Comparison of ENCODE assay signal across 25 cellular contexts in genomic region chr4:36004231-36004851, GRCh38.
DNase-seq lines count a peak whose midpoint lies in the region; ATAC-seq, FAIRE-seq and TF ChIP-seq lines count a peak whose summit lies in the region.
"Had no signal": no experiment of that assay in that cellular context is flagged by ENCODE, and none has a peak within 500 bp of the region (broad histone marks: within the 10 kb centered on the region; RNA-seq: fewer than 3 reads in every experiment).

No MANE protein-coding gene starts in this region.

- H3K9me1 ChIP-seq in endothelial cell of umbilical vein (replicated peaks; ENCODE audit: control insufficient read depth, extremely low read depth, insufficient read depth, low read length) = no peaks in the 10 kb centered on the region

- no peak overlapping the region for H2AFZ ChIP-seq in endothelial cell of umbilical vein (ENCODE audit: low read depth, low read length)

- FAIRE-seq in RCC 7860 (lab: Jason Lieb, UNC) (peak; percentile 67), endothelial cell of umbilical vein (lab: Jason Lieb, UNC) (peak; percentile 44)
- FAIRE-seq: GM12891 had no signal

- H3K36me3 ChIP-seq in endothelial cell of umbilical vein (ENCODE audit: control insufficient read depth in 2 of 2, extremely low read depth in 1 of 2, insufficient read depth in 2 of 2, low read length in 2 of 2) = no peaks in the 10 kb centered on the region
- H3K36me3 ChIP-seq: HAP-1 had no signal

- no peaks in the 10 kb centered on the region for H3K9me3 ChIP-seq in endothelial cell of umbilical vein (replicated peaks; ENCODE audit: control insufficient read depth, insufficient read depth, low read length)
- H3K9me3 ChIP-seq: Caco-2, HAP-1 had no signal

- no peaks in the 10 kb centered on the region for H3K9me3 Mint-ChIP-seq in endothelial cell (ENCODE audit: unreplicated experiment)

- no peak overlapping the region for H3K9ac ChIP-seq in endothelial cell of umbilical vein (replicated peaks; ENCODE audit: extremely low read depth, insufficient read depth, low read length)

- ATAC-seq in HG02938 (IDR thresholded peaks at IDR 0.05; ENCODE audit: unreplicated experiment) = no peak
- ATAC-seq: Panc1 had no signal

- DNase-seq in RCC 7860 (ENCODE audit: low spot score) (no peak), endothelial cell of umbilical vein (ENCODE audit: low read depth, low spot score) (no peak), putamen (ENCODE audit: low spot score) (peak; percentile 75), endothelial cell (ENCODE audit: low spot score) (no peak), NCI-H2081 treated with DMSO at 0.1 percent for 48 hours (lab: John Stamatoyannopoulos, UW) (no peak), GM03348 (ENCODE audit: low spot score) (no peak)
- DNase-seq: C1 segment of cervical spinal cord; Caco-2; CD4-positive, alpha-beta memory T cell; GDM1; GOT3; HFFc6; NCI-H1048; NCI-H1417 treated with DMSO at 0.1 percent for 48 hours; NCI-H187; NCI-H446; NCI-H524 treated with DMSO at 0.1 percent for 48 hours; NCI-H774; SIG-M5 had no signal

- H3K4me2 ChIP-seq in endothelial cell of umbilical vein (ENCODE audit: insufficient read depth, low read length) = no peak overlapping the region

- no peak overlapping the region for H3K4me3 ChIP-seq in endothelial cell of umbilical vein (replicated peaks in 1 of 3; ENCODE audit: insufficient read depth in 1 of 3, low read depth in 1 of 3, low read length in 3 of 3)
- H3K4me3 ChIP-seq: HAP-1, SK-N-MC had no signal

- no peaks in the 10 kb centered on the region for H3K79me2 ChIP-seq in endothelial cell of umbilical vein (ENCODE audit: control insufficient read depth, insufficient read depth, low read length)

- intact Hi-C loops in endothelial cell of umbilical vein (cut with micrococcal nuclease) = no loop called here

- no peak overlapping the region for H3K4me3 Mint-ChIP-seq in endothelial cell (ENCODE audit: unreplicated experiment)
- H3K4me3 Mint-ChIP-seq: CD4-positive, alpha-beta memory T cell; HFFc6; IgD-negative memory B cell had no signal

- no peak overlapping the region for H3K27ac ChIP-seq in endothelial cell of umbilical vein (ENCODE audit: insufficient read depth, low read depth, low read length)
- H3K27ac ChIP-seq: SK-N-MC had no signal

- CTCF ChIA-PET in endothelial cell of umbilical vein (lab: Charles Lee) = no interaction called here

- BruUV-seq in endothelial cell of umbilical vein (replicated peaks; lab: Mats Ljungman, UMichigan) = no TSS peak

- H3K27me3 Mint-ChIP-seq in endothelial cell (ENCODE audit: unreplicated experiment) = no peaks in the 10 kb centered on the region
- H3K27me3 Mint-ChIP-seq: CD4-positive, alpha-beta memory T cell; IgD-negative memory B cell had no signal

- H3K27ac Mint-ChIP-seq in endothelial cell (ENCODE audit: unreplicated experiment) = no peak overlapping the region
- H3K27ac Mint-ChIP-seq: CD4-positive, alpha-beta memory T cell; HFFc6; IgD-negative memory B cell had no signal

- POLR2A ChIA-PET in endothelial cell of umbilical vein (lab: Charles Lee) = no interaction called here

- H4K20me1 ChIP-seq in endothelial cell of umbilical vein (replicated peaks; ENCODE audit: control insufficient read depth, extremely low read depth, insufficient read depth, low read length) = no peaks in the 10 kb centered on the region

- dilution Hi-C loops in endothelial cell of umbilical vein (cut with MboI; ENCODE audit: extremely low pct_ligation_motif_present, low sequenced_read_pairs) = no loop called here

- no peaks in the 10 kb centered on the region for H3K36me3 Mint-ChIP-seq in endothelial cell (ENCODE audit: low read depth, unreplicated experiment)

- no peaks in the 10 kb centered on the region for H3K27me3 ChIP-seq in endothelial cell of umbilical vein (ENCODE audit: control insufficient read depth in 2 of 2, insufficient read depth in 2 of 2, low read length in 2 of 2)

- TF ChIP-seq CTCF in endothelial cell of umbilical vein (IDR thresholded peaks at IDR 0.05; ENCODE audit: extremely low read depth in 1 of 2, insufficient read depth in 1 of 2, low read depth in 1 of 2, low read length in 2 of 2) = no peak
- no peak for TF ChIP-seq CTCF in endothelial cell (IDR thresholded peaks at IDR 0.05; ENCODE audit: unreplicated experiment)

- H3K4me1 Mint-ChIP-seq in endothelial cell (ENCODE audit: unreplicated experiment) = no peaks in the 10 kb centered on the region
- H3K4me1 Mint-ChIP-seq: CD4-positive, alpha-beta memory T cell; IgD-negative memory B cell had no signal

- no peak for TF ChIP-seq POLR2A in endothelial cell of umbilical vein (IDR thresholded peaks at IDR 0.05; ENCODE audit: low read depth, low read length)

- no peaks in the 10 kb centered on the region for H3K4me1 ChIP-seq in endothelial cell of umbilical vein (ENCODE audit: control insufficient read depth, extremely low read depth, insufficient read depth, low read length)
- H3K4me1 ChIP-seq: Caco-2 had no signal

TF ChIP-seq in endothelial cell of umbilical vein, 7 proteins besides CTCF, POLR2A, EP300 and RAD21:
- no peak for TF ChIP-seq MAX (IDR thresholded peaks at IDR 0.05; ENCODE audit: insufficient read depth, insufficient read length)
- TF ChIP-seq POLR2AphosphoS5 (IDR thresholded peaks at IDR 0.05; ENCODE audit: insufficient read depth, low read depth, low read length) = no peak
- no peak for TF ChIP-seq EZH2 (IDR thresholded peaks at IDR 0.05; ENCODE audit: borderline replicate concordance, low read depth, low read length, severe bottlenecking)
- no peak for TF ChIP-seq FOS (IDR thresholded peaks at IDR 0.05; ENCODE audit: borderline replicate concordance, insufficient read depth, low read length)
- TF ChIP-seq JUN (IDR thresholded peaks at IDR 0.05; ENCODE audit: borderline replicate concordance, insufficient read depth, insufficient read length, low read depth) = no peak
- TF ChIP-seq GATA2 (IDR thresholded peaks at IDR 0.05; ENCODE audit: insufficient read depth, insufficient read length, low read depth, low read length) = no peak
- no peak for TF ChIP-seq MYC (IDR thresholded peaks at IDR 0.05; ENCODE audit: low read depth, low read length)
